Comparison of ENCODE assay signal across 8 cellular contexts in genomic region chr9:6006968-6007769, GRCh38. TPM values are rescaled to one million over a fixed set of nuclear protein-coding genes. Genes with fewer than 3 reads are reported as not detected.
DNase-seq lines count a peak whose midpoint lies in the region; FAIRE-seq and TF ChIP-seq lines count a peak whose summit lies in the region.

No MANE protein-coding gene starts in this region.

- POLR2A ChIA-PET in HEK293 (lab: Yijun Ruan, JAX), result interaction anchor here (1.3 to 2.5 kb wide), 14 partner anchors 8 to 379 kb away, joined by 3 to 18 read pairs (median 6); partner anchors contain the start of genes ERMP1, RANBP6 and RIC1

- H3K36me3 ChIP-seq in HEK293 (ENCODE audit: control insufficient read depth in 2 of 2, insufficient read depth in 1 of 2, low read length in 2 of 2), result peaks cover 4 to 16% of the 10 kb centered on the region in 2 experiments
- H3K36me3 ChIP-seq in MM.1S (replicated peaks; ENCODE audit: insufficient read depth, low read length), result no peaks in the 10 kb centered on the region
- no peaks in the 10 kb centered on the region for H3K36me3 ChIP-seq in SJCRH30

- FAIRE-seq in frontal cortex (lab: Jason Lieb, UNC), result no peak

- H3K4me2 ChIP-seq in MM.1S (ENCODE audit: low read depth, low read length), result peak overlapping the region; percentile 91

- H2AFZ ChIP-seq in MM.1S (ENCODE audit: low read length), result peak overlapping the region; percentile 71

- DNase-seq in G401 (ENCODE audit: low spot score), result peak; percentile 66
- DNase-seq in MM.1S, result peak; percentile 93
- DNase-seq in SJCRH30, result peak; percentile 90 to 92
- peak; percentile 85 to 94 (median 88) for DNase-seq in activated naive CD4-positive, alpha-beta T cell (lab: John Stamatoyannopoulos, UW)
- DNase-seq in frontal cortex (ENCODE audit: low spot score in 2 of 2), result peak; percentile 46 to 48
- DNase-seq in non-pigmented ciliary epithelial cell (ENCODE audit: low read depth), result peak; percentile 51
- peak in 42 of 49 donors; percentile 20 to 73 (median 46) for DNase-seq in substantia nigra (lab: John Stamatoyannopoulos, UW)

- peaks cover 86% of the 10 kb centered on the region for H3K79me2 ChIP-seq in MM.1S (ENCODE audit: low read length)

- TF ChIP-seq CTCF in HEK293 (tag by site-specific recombination; IDR thresholded peaks at IDR 0.05) (peak; percentile 16; the same call in 1 of the 2 replicates), MM.1S (IDR thresholded peaks at IDR 0.05; ENCODE audit: low read length) (no peak)

- H3K9me2 ChIP-seq in MM.1S (replicated peaks; ENCODE audit: insufficient read depth, low read length), result no peaks in the 10 kb centered on the region

- H3K4me1 ChIP-seq in HEK293 (ENCODE audit: control insufficient read depth, insufficient read depth, low read length) (peaks cover 4% of the 10 kb centered on the region; the same call in 1 of the 2 replicates), MM.1S (ENCODE audit: low read length) (peaks cover 6% of the 10 kb centered on the region), SJCRH30 (no peaks in the 10 kb centered on the region)

- no peaks in the 10 kb centered on the region; the same call in 1 of the 2 replicates for H4K20me1 ChIP-seq in MM.1S (ENCODE audit: insufficient read depth, low read length)

- H3K4me3 ChIP-seq in HEK293 (ENCODE audit: low read depth, low read length), result peak overlapping the region; percentile 76
- peak overlapping the region; percentile 94 for H3K4me3 ChIP-seq in MM.1S (ENCODE audit: low read length)
- peak overlapping the region; percentile 89 for H3K4me3 ChIP-seq in SJCRH30

- peak overlapping the region; percentile 79 for H3K9ac ChIP-seq in MM.1S (ENCODE audit: low read length)

- peak overlapping the region; percentile 80 for H3K27ac ChIP-seq in HEK293 (ENCODE audit: extremely low read depth, low read depth, low read length)
- H3K27ac ChIP-seq in MM.1S (ENCODE audit: low read length), result peak overlapping the region; percentile 71
- H3K27ac ChIP-seq in SJCRH30, result peak overlapping the region; percentile 67
- H3K27ac ChIP-seq in substantia nigra (ENCODE audit: low read depth, low read length, poor library complexity, severe bottlenecking), result peak overlapping the region; percentile 98

- no peaks in the 10 kb centered on the region for H3K27me3 ChIP-seq in MM.1S (replicated peaks; ENCODE audit: insufficient read depth, low read length)
- no peaks in the 10 kb centered on the region for H3K27me3 ChIP-seq in SJCRH30

- H3F3A ChIP-seq in MM.1S (ENCODE audit: insufficient read depth, low read length), result peaks cover 15% of the 10 kb centered on the region

- H3K9me3 ChIP-seq in HEK293 (ENCODE audit: control insufficient read depth, insufficient read depth, low read depth, low read length) (no peaks in the 10 kb centered on the region), MM.1S (replicated peaks; ENCODE audit: insufficient read depth, low read length) (no peaks in the 10 kb centered on the region), SJCRH30 (replicated peaks) (no peaks in the 10 kb centered on the region)

- CTCF ChIA-PET in HEK293 (lab: Yijun Ruan, JAX), result interaction anchor here (0.6 to 3.8 kb wide), 4 partner anchors 47 to 820 kb away, joined by 3 to 15 read pairs (median 4); no protein-coding TSS in a partner anchor

- in situ Hi-C loops in G401 (cut with HindIII; ENCODE audit: low sequenced_read_pairs), result no loop called here

TF ChIP-seq in HEK293, 187 proteins besides CTCF, POLR2A, EP300 and RAD21 (continues in another document):
- peak; percentile 89 for TF ChIP-seq KLF1 (tag by site-specific recombination; IDR thresholded peaks at IDR 0.05)
- TF ChIP-seq KLF16 (tag by site-specific recombination; IDR thresholded peaks at IDR 0.05), result peak; percentile 88
- TF ChIP-seq, protein P1, sequence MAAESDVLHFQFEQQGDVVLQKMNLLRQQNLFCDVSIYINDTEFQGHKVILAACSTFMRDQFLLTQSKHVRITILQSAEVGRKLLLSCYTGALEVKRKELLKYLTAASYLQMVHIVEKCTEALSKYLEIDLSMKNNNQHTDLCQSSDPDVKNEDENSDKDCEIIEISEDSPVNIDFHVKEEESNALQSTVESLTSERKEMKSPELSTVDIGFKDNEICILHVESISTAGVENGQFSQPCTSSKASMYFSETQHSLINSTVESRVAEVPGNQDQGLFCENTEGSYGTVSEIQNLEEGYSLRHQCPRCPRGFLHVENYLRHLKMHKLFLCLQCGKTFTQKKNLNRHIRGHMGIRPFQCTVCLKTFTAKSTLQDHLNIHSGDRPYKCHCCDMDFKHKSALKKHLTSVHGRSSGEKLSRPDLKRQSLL (tag by site-specific recombination; IDR thresholded peaks at IDR 0.05), result peak; percentile 80
- peak; percentile 82; the same call in 1 of the 2 replicates for TF ChIP-seq ZNF610 (tag by site-specific recombination; IDR thresholded peaks at IDR 0.05; ENCODE audit: borderline replicate concordance)
- 0 out of 2 replicates have a peak, but pooled peaks have one; percentile 24 for TF ChIP-seq ZNF391 (tag by site-specific recombination; IDR thresholded peaks at IDR 0.05; ENCODE audit: borderline replicate concordance, low read depth)
- TF ChIP-seq GLIS2 (tag by site-specific recombination; IDR thresholded peaks at IDR 0.05), result peak; percentile 77
- no peak for TF ChIP-seq ZNF121 (tag by site-specific recombination; IDR thresholded peaks at IDR 0.05)
- TF ChIP-seq ZNF654 (tag by site-specific recombination; IDR thresholded peaks at IDR 0.05; ENCODE audit: low read depth), result no peak
- TF ChIP-seq ZNF792 (tag by site-specific recombination; IDR thresholded peaks at IDR 0.05), result no peak
- TF ChIP-seq ZBTB17 (tag by site-specific recombination; IDR thresholded peaks at IDR 0.05), result peak; percentile 89
- TF ChIP-seq ZNF23 (tag by site-specific recombination; IDR thresholded peaks at IDR 0.05; ENCODE audit: borderline replicate concordance), result no peak
- peak; percentile 79 for TF ChIP-seq SP2 (tag by site-specific recombination; IDR thresholded peaks at IDR 0.05)
- 0 out of 2 replicates have a peak, but pooled peaks have one; percentile 37 for TF ChIP-seq SP7 (tag by site-specific recombination; IDR thresholded peaks at IDR 0.05)
- peak; percentile 90 for TF ChIP-seq ZFP3 (tag by site-specific recombination; IDR thresholded peaks at IDR 0.05; ENCODE audit: low read depth)
- peak; percentile 73 for TF ChIP-seq PATZ1 (tag by site-specific recombination; IDR thresholded peaks at IDR 0.05)
- TF ChIP-seq ZNF600 (tag by site-specific recombination; IDR thresholded peaks at IDR 0.05), result peak; percentile 37; the same call in 1 of the 2 replicates
- TF ChIP-seq ZNF169 (tag by site-specific recombination; IDR thresholded peaks at IDR 0.05), result no peak
- 0 out of 2 replicates have a peak, but pooled peaks have one; percentile 26 for TF ChIP-seq ZNF837 (tag by site-specific recombination; IDR thresholded peaks at IDR 0.05)
- TF ChIP-seq ZNF140 (tag by site-specific recombination; IDR thresholded peaks at IDR 0.05), result no peak
- TF ChIP-seq ZNF335 (tag by site-specific recombination; conservative IDR thresholded peaks at IDR 0.05), result peak; percentile 86
- TF ChIP-seq RBAK (tag by site-specific recombination; IDR thresholded peaks at IDR 0.05), result no peak
- peak; percentile 88 for TF ChIP-seq ZBTB20 (tag by site-specific recombination; IDR thresholded peaks at IDR 0.05)
- TF ChIP-seq GLIS1 (tag by site-specific recombination; IDR thresholded peaks at IDR 0.05), result peak; percentile 70
- peak; percentile 73 for TF ChIP-seq ZNF341 (tag by site-specific recombination; IDR thresholded peaks at IDR 0.05; ENCODE audit: low read depth)
- TF ChIP-seq ZBTB11 (tag by site-specific recombination; conservative IDR thresholded peaks at IDR 0.05; ENCODE audit: low read depth), result peak; percentile 28

RNA-seq across cellular contexts. Expression of gene RANBP6, which starts 8.3 kb away (rescaled TPM):
- total RNA-seq in G401 (2014; rRNA removed; shearing (Covaris generic)), result 4.4 and 12.6 TPM in 2 replicates
- total RNA-seq in SJCRH30 (2014; rRNA removed; shearing (Covaris generic)), result 23.4 and 25.2 TPM in 2 replicates
- total RNA-seq in frontal cortex, result 79.9 TPM

Comparison
In these comparisons a context has a peak if more than half of its experiments do, and no peak if none do; other contexts are left out.
1. Peak in every context shown above with its lines: DNase-seq, H3K4me3 ChIP-seq and H3K27ac ChIP-seq.